ENCODE assay signal across 20 cellular contexts in genomic region chr4:154421618-154422017, GRCh38.
A peak's percentile ranks its signal among the peaks of the same experiment; 100 is the strongest.
DNase-seq lines count a peak whose midpoint lies in the region; ATAC-seq and TF ChIP-seq lines count a peak whose summit lies in the region.
"Had no signal": no experiment of that assay in that cellular context is flagged by ENCODE, and none has a peak within 500 bp of the region (broad histone marks: within the 10 kb centered on the region; RNA-seq: fewer than 3 reads in every experiment).

No MANE protein-coding gene starts in this region.

- TF ChIP-seq CTCF in lower lobe of right lung (IDR thresholded peaks at IDR 0.05) (no peak), Peyer's patch (IDR thresholded peaks at IDR 0.05) (no peak)

- H3K9me3 Mint-ChIP-seq in T-helper 2 cell treated with Interferon-gamma antibody and Interleukin-4, amounts not matched to agents 5 μg/mL and 100 μg/mL, for 36 hours: no peaks in the 10 kb centered on the region
- H3K9me3 Mint-ChIP-seq: IgD-negative memory B cell; mesothelial cell of epicardium; stimulated activated naive CD8-positive, alpha-beta T cell treated with anti-CD3 and anti-CD28 coated beads, Interleukin-15, Interleukin-2, amounts not matched to agents 100 ng/mL and 50 ng/mL, for 24 hours had no signal

- ATAC-seq in GM18519 (IDR thresholded peaks at IDR 0.05; ENCODE audit: low FRiP score, unreplicated experiment): peak; percentile 57
- peak; percentile 61 for ATAC-seq in GM21515 (IDR thresholded peaks at IDR 0.05; ENCODE audit: unreplicated experiment)
- ATAC-seq in HG03103 (IDR thresholded peaks at IDR 0.05; ENCODE audit: low read depth, unreplicated experiment): peak; percentile 65
- ATAC-seq in lower lobe of right lung: no peak
- ATAC-seq: foreskin keratinocyte had no signal

- H3K4me3 ChIP-seq in lower lobe of right lung: no peak overlapping the region
- no peak overlapping the region for H3K4me3 ChIP-seq in Peyer's patch

- intact Hi-C loops in lower lobe of right lung (cut with DNase I): no loop called here

- peaks cover 4% of the 10 kb centered on the region for H3K4me1 Mint-ChIP-seq in T-helper 2 cell treated with Interferon-gamma antibody and Interleukin-4, amounts not matched to agents 5 μg/mL and 100 μg/mL, for 36 hours (ENCODE audit: low read depth)

- no peak overlapping the region for H3K27ac Mint-ChIP-seq in T-helper 2 cell treated with Interferon-gamma antibody and Interleukin-4, amounts not matched to agents 5 μg/mL and 100 μg/mL, for 36 hours
- H3K27ac Mint-ChIP-seq: brain; mesothelial cell of epicardium; stimulated activated naive CD8-positive, alpha-beta T cell treated with anti-CD3 and anti-CD28 coated beads, Interleukin-15, Interleukin-2, amounts not matched to agents 100 ng/mL and 50 ng/mL, for 24 hours had no signal

- H3K36me3 Mint-ChIP-seq in T-helper 2 cell treated with Interferon-gamma antibody and Interleukin-4, amounts not matched to agents 5 μg/mL and 100 μg/mL, for 36 hours (ENCODE audit: low read depth): no peaks in the 10 kb centered on the region
- H3K36me3 Mint-ChIP-seq: brain, IgD-negative memory B cell, mesothelial cell of epicardium had no signal

- H3K27me3 ChIP-seq in lower lobe of right lung (ENCODE audit: low read depth): no peaks in the 10 kb centered on the region
- H3K27me3 ChIP-seq in Peyer's patch: no peaks in the 10 kb centered on the region

- H3K4me1 ChIP-seq in lower lobe of right lung (no peaks in the 10 kb centered on the region), Peyer's patch (no peaks in the 10 kb centered on the region)
- H3K4me1 ChIP-seq: foreskin keratinocyte had no signal

- H3K27me3 Mint-ChIP-seq in T-helper 2 cell treated with Interferon-gamma antibody and Interleukin-4, amounts not matched to agents 5 μg/mL and 100 μg/mL, for 36 hours (ENCODE audit: low read depth): peaks cover 23% of the 10 kb centered on the region

- peak; percentile 42 for DNase-seq in NOMO-1 treated with dmso at 0.1 percent for 144 hours (lab: John Stamatoyannopoulos, UW; ENCODE audit: unreplicated experiment)
- DNase-seq in NCI-H748 treated with DMSO at 0.1 percent for 48 hours (lab: John Stamatoyannopoulos, UW): no peak
- DNase-seq in lower lobe of right lung: no peak
- DNase-seq in Peyer's patch: no peak
- DNase-seq in T-helper 2 cell treated with Interferon-gamma antibody and Interleukin-4, amounts not matched to agents 5 μg/mL and 100 μg/mL, for 36 hours (ENCODE audit: low spot score): no peak
- DNase-seq: activated CD4-positive, alpha-beta T cell treated with anti-CD3 and anti-CD28 coated beads for 4 hours; activated effector memory CD4-positive, alpha-beta T cell treated with anti-CD3 and anti-CD28 coated beads, Interleukin-2, amount 50 U/mL, for 16 hours; AML-193; DMS79; effector memory CD4-positive, alpha-beta T cell; foreskin keratinocyte; NCI-H526; stimulated activated CD4-positive, alpha-beta T cell treated with anti-CD3 and anti-CD28 coated beads, Interleukin-4, amount 100 ng/mL, for 24 hours had no signal

- no peak for TF ChIP-seq POLR2A in Peyer's patch (IDR thresholded peaks at IDR 0.05)

- no peak overlapping the region for H3K4me3 Mint-ChIP-seq in T-helper 2 cell treated with Interferon-gamma antibody and Interleukin-4, amounts not matched to agents 5 μg/mL and 100 μg/mL, for 36 hours
- H3K4me3 Mint-ChIP-seq: brain; mesothelial cell of epicardium; stimulated activated naive CD8-positive, alpha-beta T cell treated with anti-CD3 and anti-CD28 coated beads, Interleukin-15, Interleukin-2, amounts not matched to agents 100 ng/mL and 50 ng/mL, for 24 hours had no signal

- H3K36me3 ChIP-seq in lower lobe of right lung (no peaks in the 10 kb centered on the region), Peyer's patch (no peaks in the 10 kb centered on the region)

- H3K9me3 ChIP-seq in lower lobe of right lung (no peaks in the 10 kb centered on the region), Peyer's patch (no peaks in the 10 kb centered on the region)

- H3K27ac ChIP-seq in lower lobe of right lung (no peak overlapping the region), Peyer's patch (peak overlapping the region in 1 of 4 donors; percentile 13)
- H3K27ac ChIP-seq: foreskin keratinocyte had no signal

Comparison
In these comparisons a context has a peak if more than half of its experiments do, and no peak if none do; other contexts are left out.
1. ATAC-seq: peak in GM18519 (single experiment), GM21515 (single experiment) and HG03103 (single experiment); none in lower lobe of right lung (0 of 2).